Comparison of ENCODE assay signal across 20 cellular contexts in the genomic region with DNA sequence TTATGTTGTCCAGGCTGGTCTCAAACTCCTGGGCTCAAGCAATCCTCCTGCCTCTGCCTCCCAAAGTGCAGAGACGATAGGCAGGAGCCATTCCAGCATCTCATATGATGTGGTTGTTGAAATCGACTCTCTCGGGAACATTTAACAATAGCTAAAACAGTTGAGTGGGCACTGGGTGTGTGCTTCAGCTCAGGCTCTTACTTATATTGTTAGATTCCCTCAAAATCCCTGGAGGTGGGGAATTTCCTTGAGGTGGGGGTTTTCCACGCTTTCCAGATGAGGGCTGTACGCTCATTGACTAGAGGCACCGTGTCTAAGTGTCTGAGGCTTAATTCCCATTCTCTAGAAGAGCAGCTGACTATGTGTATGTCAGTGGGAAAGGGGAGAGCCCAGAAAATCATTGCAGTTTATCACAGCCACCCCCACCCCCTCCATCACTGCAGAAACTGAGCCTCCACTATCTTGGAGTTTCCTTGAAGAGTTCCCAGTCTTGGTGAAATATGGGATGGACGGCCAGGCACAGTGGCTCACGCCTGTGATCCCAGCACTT. TPM values are rescaled to one million over a fixed set of nuclear protein-coding genes. Genes with fewer than 3 reads are reported as not detected.
"Had no signal": no experiment of that assay in that cellular context is flagged by ENCODE, and none has a peak within 500 bp of the region (broad histone marks: within the 10 kb centered on the region; RNA-seq: fewer than 3 reads in every experiment).

No MANE protein-coding gene starts in this region.

- H3K27ac Mint-ChIP-seq: T-helper 1 cell treated with Interleukin-12 subunit alpha and Interleukin-12 subunit beta and Interleukin-4 antibody, amounts not matched to agents 30 μg/mL and 1 μg/mL, for 36 hours had no signal

- H3K27ac ChIP-seq: esophagus squamous epithelium, left lung, psoas muscle, right lobe of liver, thyroid gland had no signal

- DNase-seq: cortex of kidney; effector CD8-positive, alpha-beta T cell; esophagus squamous epithelium; foreskin fibroblast; hippocampal formation; left lung; mammary epithelial cell; right lobe of liver; stimulated activated CD4-positive, alpha-beta T cell treated with anti-CD3 and anti-CD28 coated beads, Interleukin-4, amount 100 ng/mL, for 4 hours had no signal

- ATAC-seq: left lung, psoas muscle, right lobe of liver had no signal

- H3K4me3 Mint-ChIP-seq: neural crest cell; T-helper 1 cell treated with Interleukin-12 subunit alpha and Interleukin-12 subunit beta and Interleukin-4 antibody, amounts not matched to agents 30 μg/mL and 1 μg/mL, for 36 hours had no signal

- H3K4me1 ChIP-seq: psoas muscle had no signal

- FAIRE-seq: endothelial cell of umbilical vein, keratinocyte, urothelium cell line had no signal

- H3K36me3 ChIP-seq: esophagus squamous epithelium, left lung, right lobe of liver, thyroid gland had no signal

- H3K9me3 Mint-ChIP-seq: T-helper 1 cell treated with Interleukin-12 subunit alpha and Interleukin-12 subunit beta and Interleukin-4 antibody, amounts not matched to agents 30 μg/mL and 1 μg/mL, for 36 hours had no signal

- H3K9me3 ChIP-seq: esophagus squamous epithelium, left lung, psoas muscle, right lobe of liver, thyroid gland had no signal

- H3K4me3 ChIP-seq: esophagus squamous epithelium, left lung, psoas muscle, right lobe of liver, smooth muscle cell, thyroid gland had no signal

RNA-seq across cellular contexts. Expression of a gene that starts 52.2 kb away (rescaled TPM):
- total RNA-seq: activated naive CD4-positive, alpha-beta T cell treated with anti-CD3 and anti-CD28 coated beads, Interleukin-2, amount 50 U/mL, for 72 hours; endothelial cell of umbilical vein; osteocyte had no signal
- polyA plus RNA-seq: aorta, keratinocyte, mammary epithelial cell had no signal
